In genomic region chr7:45814216-45815118, GRCh38 we compare ENCODE assay signal across 5 cellular contexts. TPM values are rescaled to one million over a fixed set of nuclear protein-coding genes. Genes with fewer than 3 reads are reported as not detected.
"Had no signal": no experiment of that assay in that cellular context is flagged by ENCODE, and none has a peak within 500 bp of the region (broad histone marks: within the 10 kb centered on the region; RNA-seq: fewer than 3 reads in every experiment).

No MANE protein-coding gene starts in this region.

RNA-seq across cellular contexts. Expression of gene CCDC201, which starts 58.4 kb away (rescaled TPM):
- total RNA-seq: GM23338, H1, H9, HT-29, IMR-90 had no signal
- polyA plus RNA-seq: GM23338, H1, IMR-90 had no signal
